In the genomic region with DNA sequence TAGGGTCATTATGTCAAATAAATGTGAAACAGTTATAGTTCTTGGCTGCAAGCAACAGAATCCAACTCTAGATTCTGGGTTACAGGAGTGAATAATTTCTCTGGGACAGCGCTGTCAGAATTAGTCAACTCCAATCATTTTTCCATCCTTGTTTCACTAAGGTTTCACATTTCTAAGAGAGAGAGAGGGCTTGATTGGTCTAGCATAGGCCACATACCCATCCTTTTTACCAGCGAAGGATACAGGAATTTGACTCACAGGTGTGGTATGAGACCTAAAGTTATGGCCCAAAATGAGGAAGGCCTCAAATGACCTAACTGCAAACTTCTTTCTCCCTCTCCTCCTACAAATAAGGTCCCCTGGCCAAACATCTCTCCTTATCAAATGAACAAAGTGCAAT, we compare ENCODE assay signal across 17 cellular contexts. TPM values are rescaled to one million over a fixed set of nuclear protein-coding genes. Genes with fewer than 3 reads are reported as not detected.
DNase-seq lines count a peak whose midpoint lies in the region; ATAC-seq, FAIRE-seq and TF ChIP-seq lines count a peak whose summit lies in the region.
"Had no signal": no experiment of that assay in that cellular context is flagged by ENCODE, and none has a peak within 500 bp of the region (broad histone marks: within the 10 kb centered on the region; RNA-seq: fewer than 3 reads in every experiment).

No MANE protein-coding gene starts in this region.

- H3K27me3 ChIP-seq in astrocyte (ENCODE audit: insufficient read depth, low read length), result no peaks in the 10 kb centered on the region
- H3K27me3 ChIP-seq: BLaER1 had no signal

- TF ChIP-seq CTCF in astrocyte (IDR thresholded peaks at IDR 0.05; ENCODE audit: insufficient read depth, low read depth, low read length), result no peak

- H3K27me3 Mint-ChIP-seq in activated CD4-positive, alpha-beta T cell treated with anti-CD3 and anti-CD28 coated beads, Interleukin-2, amount 10 ng/mL, durations not matched to agents 24 days and 14 days, result no peaks in the 10 kb centered on the region
- peaks cover 5% of the 10 kb centered on the region for H3K27me3 Mint-ChIP-seq in activated naive CD8-positive, alpha-beta T cell treated with anti-CD3 and anti-CD28 coated beads, Interleukin-2, amount 50 U/mL, for 24 hours
- no peaks in the 10 kb centered on the region for H3K27me3 Mint-ChIP-seq in activated naive CD8-positive, alpha-beta T cell treated with anti-CD3 and anti-CD28 coated beads for 36 hours
- peaks cover 3% of the 10 kb centered on the region for H3K27me3 Mint-ChIP-seq in astrocyte (ENCODE audit: low read depth, unreplicated experiment)

- no peak for ATAC-seq in activated naive CD8-positive, alpha-beta T cell treated with anti-CD3 and anti-CD28 coated beads, Interleukin-2, amount 50 U/mL, for 24 hours
- no peak for ATAC-seq in GM21529 (IDR thresholded peaks at IDR 0.05; ENCODE audit: unreplicated experiment)

- H3K27ac ChIP-seq in astrocyte (ENCODE audit: low read depth, low read length), result no peak overlapping the region
- H3K27ac ChIP-seq: BLaER1 had no signal

- H3K9ac ChIP-seq in astrocyte (ENCODE audit: low read length), result no peak overlapping the region
- H3K9ac ChIP-seq: BLaER1 had no signal

- no peak overlapping the region for H3K4me3 Mint-ChIP-seq in activated CD4-positive, alpha-beta T cell treated with anti-CD3 and anti-CD28 coated beads, Interleukin-2, amount 10 ng/mL, durations not matched to agents 24 days and 14 days
- no peak overlapping the region for H3K4me3 Mint-ChIP-seq in activated naive CD8-positive, alpha-beta T cell treated with anti-CD3 and anti-CD28 coated beads, Interleukin-2, amount 50 U/mL, for 24 hours
- H3K4me3 Mint-ChIP-seq in activated naive CD8-positive, alpha-beta T cell treated with anti-CD3 and anti-CD28 coated beads for 36 hours, result no peak overlapping the region
- no peak overlapping the region for H3K4me3 Mint-ChIP-seq in astrocyte (ENCODE audit: unreplicated experiment)
- H3K4me3 Mint-ChIP-seq: CD8-positive, alpha-beta memory T cell; H9 had no signal

- no peak overlapping the region for H3K4me2 ChIP-seq in astrocyte (ENCODE audit: low read length)
- H3K4me2 ChIP-seq: BLaER1 had no signal

- no peak overlapping the region for H3K4me3 ChIP-seq in astrocyte (ENCODE audit: insufficient read depth, low read depth, low read length)
- H3K4me3 ChIP-seq: BLaER1 had no signal

- H3K9me3 ChIP-seq in astrocyte (ENCODE audit: insufficient read depth, low read depth, low read length), result no peaks in the 10 kb centered on the region
- H3K9me3 ChIP-seq: BLaER1, Caco-2 had no signal

- H3K36me3 ChIP-seq in astrocyte (ENCODE audit: insufficient read depth, low read length), result no peaks in the 10 kb centered on the region
- H3K36me3 ChIP-seq: BLaER1 had no signal

- no peaks in the 10 kb centered on the region for H3K9me3 Mint-ChIP-seq in activated CD4-positive, alpha-beta T cell treated with anti-CD3 and anti-CD28 coated beads, Interleukin-2, amount 10 ng/mL, durations not matched to agents 24 days and 14 days
- no peaks in the 10 kb centered on the region for H3K9me3 Mint-ChIP-seq in activated naive CD8-positive, alpha-beta T cell treated with anti-CD3 and anti-CD28 coated beads, Interleukin-2, amount 50 U/mL, for 24 hours
- H3K9me3 Mint-ChIP-seq in activated naive CD8-positive, alpha-beta T cell treated with anti-CD3 and anti-CD28 coated beads for 36 hours, result no peaks in the 10 kb centered on the region
- H3K9me3 Mint-ChIP-seq in astrocyte (ENCODE audit: unreplicated experiment), result no peaks in the 10 kb centered on the region
- H3K9me3 Mint-ChIP-seq: CD8-positive, alpha-beta memory T cell; H9 had no signal

- intact Hi-C loops in activated CD4-positive, alpha-beta T cell treated with anti-CD3 and anti-CD28 coated beads, Interleukin-2, amount 10 ng/mL, durations not matched to agents 24 days and 14 days (cut with micrococcal nuclease), result loop anchor here (1.0 to 10.0 kb wide), 5 partner anchors 72 to 465 kb away; no protein-coding TSS in a partner anchor

- DNase-seq in activated CD4-positive, alpha-beta T cell treated with anti-CD3 and anti-CD28 coated beads, Interleukin-2, amount 10 ng/mL, durations not matched to agents 24 days and 14 days, result no peak
- no peak for DNase-seq in activated CD4-positive, alpha-beta T cell treated with anti-CD3 and anti-CD28 coated beads, Interleukin-2, amount 50 U/mL, for 1 hour
- no peak for DNase-seq in activated naive CD8-positive, alpha-beta T cell treated with anti-CD3 and anti-CD28 coated beads, Interleukin-2, amount 50 U/mL, for 24 hours
- DNase-seq in activated naive CD8-positive, alpha-beta T cell treated with anti-CD3 and anti-CD28 coated beads for 36 hours, result no peak
- DNase-seq in astrocyte (ENCODE audit: low read depth) (peak; percentile 3), HCEC 1CT (no peak)
- DNase-seq: 8988T; AML-193; Caco-2; CD8-positive, alpha-beta memory T cell; DND-41; GDM1; GOT3; H9 had no signal

- H3K4me1 ChIP-seq in astrocyte (ENCODE audit: insufficient read depth, low read length), result no peaks in the 10 kb centered on the region
- H3K4me1 ChIP-seq: BLaER1, Caco-2 had no signal

- no peaks in the 10 kb centered on the region for H4K20me1 ChIP-seq in astrocyte (ENCODE audit: insufficient read depth, low read length)
- H4K20me1 ChIP-seq: BLaER1 had no signal

- H3K27ac Mint-ChIP-seq in activated CD4-positive, alpha-beta T cell treated with anti-CD3 and anti-CD28 coated beads, Interleukin-2, amount 10 ng/mL, durations not matched to agents 24 days and 14 days, result peak overlapping the region; percentile 61
- H3K27ac Mint-ChIP-seq in activated naive CD8-positive, alpha-beta T cell treated with anti-CD3 and anti-CD28 coated beads, Interleukin-2, amount 50 U/mL, for 24 hours, result peak overlapping the region; percentile 4
- no peak overlapping the region for H3K27ac Mint-ChIP-seq in activated naive CD8-positive, alpha-beta T cell treated with anti-CD3 and anti-CD28 coated beads for 36 hours
- no peak overlapping the region for H3K27ac Mint-ChIP-seq in astrocyte (ENCODE audit: unreplicated experiment)
- H3K27ac Mint-ChIP-seq: CD8-positive, alpha-beta memory T cell; H9 had no signal

- no peak for FAIRE-seq in astrocyte (lab: Jason Lieb, UNC)
- FAIRE-seq: GM12892 had no signal

- H3K36me3 Mint-ChIP-seq in activated CD4-positive, alpha-beta T cell treated with anti-CD3 and anti-CD28 coated beads, Interleukin-2, amount 10 ng/mL, durations not matched to agents 24 days and 14 days (ENCODE audit: low read depth), result no peaks in the 10 kb centered on the region
- H3K36me3 Mint-ChIP-seq in activated naive CD8-positive, alpha-beta T cell treated with anti-CD3 and anti-CD28 coated beads, Interleukin-2, amount 50 U/mL, for 24 hours (ENCODE audit: low read depth), result no peaks in the 10 kb centered on the region
- H3K36me3 Mint-ChIP-seq in activated naive CD8-positive, alpha-beta T cell treated with anti-CD3 and anti-CD28 coated beads for 36 hours, result peaks cover 7% of the 10 kb centered on the region
- no peaks in the 10 kb centered on the region for H3K36me3 Mint-ChIP-seq in astrocyte (ENCODE audit: low read depth, unreplicated experiment)
- H3K36me3 Mint-ChIP-seq: CD8-positive, alpha-beta memory T cell had no signal

- no peak overlapping the region for H2AFZ ChIP-seq in astrocyte (ENCODE audit: low read depth, low read length)

- no peaks in the 10 kb centered on the region for H3K79me2 ChIP-seq in astrocyte (ENCODE audit: insufficient read depth, low read length)

- H3K4me1 Mint-ChIP-seq in activated CD4-positive, alpha-beta T cell treated with anti-CD3 and anti-CD28 coated beads, Interleukin-2, amount 10 ng/mL, durations not matched to agents 24 days and 14 days, result peaks cover 34% of the 10 kb centered on the region
- H3K4me1 Mint-ChIP-seq in activated naive CD8-positive, alpha-beta T cell treated with anti-CD3 and anti-CD28 coated beads, Interleukin-2, amount 50 U/mL, for 24 hours, result peaks cover 55% of the 10 kb centered on the region
- H3K4me1 Mint-ChIP-seq in activated naive CD8-positive, alpha-beta T cell treated with anti-CD3 and anti-CD28 coated beads for 36 hours, result peaks cover 34% of the 10 kb centered on the region
- H3K4me1 Mint-ChIP-seq in astrocyte (ENCODE audit: low read depth, unreplicated experiment), result no peaks in the 10 kb centered on the region
- H3K4me1 Mint-ChIP-seq: CD8-positive, alpha-beta memory T cell had no signal

RNA-seq across cellular contexts. Expression of a gene that starts 25.5 kb away (rescaled TPM):
- not detected in 2 replicates for total RNA-seq in activated CD4-positive, alpha-beta T cell treated with anti-CD3 and anti-CD28 coated beads, Interleukin-2, amount 10 ng/mL, durations not matched to agents 24 days and 14 days
- not detected for total RNA-seq in activated naive CD8-positive, alpha-beta T cell treated with anti-CD3 and anti-CD28 coated beads for 36 hours
- total RNA-seq in astrocyte, result 0.09 and 0.12 TPM in 2 replicates
- total RNA-seq: Caco-2; CD8-positive, alpha-beta memory T cell; H9 had no signal

Comparison
In these comparisons a context has a peak if more than half of its experiments do, and no peak if none do; other contexts are left out.
1. H3K27ac Mint-ChIP-seq: peak in activated CD4-positive, alpha-beta T cell treated with anti-CD3 and anti-CD28 coated beads, Interleukin-2, amount 10 ng/mL, durations not matched to agents 24 days and 14 days (single experiment) and activated naive CD8-positive, alpha-beta T cell treated with anti-CD3 and anti-CD28 coated beads, Interleukin-2, amount 50 U/mL, for 24 hours (single experiment); none in activated naive CD8-positive, alpha-beta T cell treated with anti-CD3 and anti-CD28 coated beads for 36 hours (single experiment) and astrocyte (single experiment).